In genomic region chr1:245645894-245646293, GRCh38 we compare ENCODE assay signal across 12 cellular contexts.
DNase-seq lines count a peak whose midpoint lies in the region; ATAC-seq and TF ChIP-seq lines count a peak whose summit lies in the region.
"Had no signal": no experiment of that assay in that cellular context is flagged by ENCODE, and none has a peak within 500 bp of the region (broad histone marks: within the 10 kb centered on the region; RNA-seq: fewer than 3 reads in every experiment).

No MANE protein-coding gene starts in this region.

- H3K4me2 ChIP-seq in OCI-LY3 (ENCODE audit: low read length) (peak overlapping the region; percentile 92), GM23248 (ENCODE audit: unreplicated experiment) (no peak overlapping the region)
- H3K4me2 ChIP-seq: BLaER1 treated with 17β-estradiol and CSF1 and Interleukin-3, amounts not matched to agents 10 nM and 100 nM had no signal

- H2AFZ ChIP-seq in OCI-LY3 (ENCODE audit: low read depth, low read length) (peak overlapping the region; percentile 1; the same call in 1 of the 2 replicates), GM23248 (no peak overlapping the region)

- no peaks in the 10 kb centered on the region for H3F3A ChIP-seq in GM23248 (ENCODE audit: insufficient read depth)

- TF ChIP-seq POLR2A in upper lobe of left lung (IDR thresholded peaks at IDR 0.05), result no peak

- POLR2A ChIA-PET in A673 (lab: Charles Lee; ENCODE audit: low non-redundant PET), result no interaction called here

- no peaks in the 10 kb centered on the region for H3K9me2 ChIP-seq in GM23248 (ENCODE audit: insufficient read depth)

- 77% methylated on average over 9 of the region's 9 CpGs for WGBS in upper lobe of left lung, 2 donors
- 46 to 47% methylated on average over 9 of the region's 9 CpGs for WGBS in GM23248 (ENCODE audit: low coverage in 1 of 2, low lambda C conversion rate in 2 of 2, missing lambda C conversion rate in 2 of 2), 2 experiments

- H3K27ac ChIP-seq in OCI-LY3 (ENCODE audit: low read length) (peak overlapping the region; percentile 95), A673 (ENCODE audit: low read depth, low read length, poor library complexity, severe bottlenecking) (no peak overlapping the region), upper lobe of left lung (no peak overlapping the region), GM23248 (no peak overlapping the region)
- H3K27ac ChIP-seq: BLaER1 treated with 17β-estradiol and CSF1 and Interleukin-3, amounts not matched to agents 10 nM and 100 nM; esophagus muscularis mucosa; prostate gland; suprapubic skin had no signal

- TF ChIP-seq CTCF in OCI-LY3 (IDR thresholded peaks at IDR 0.05; ENCODE audit: low read depth, low read length), result no peak
- no peak for TF ChIP-seq CTCF in A673 (conservative IDR thresholded peaks at IDR 0.05; ENCODE audit: low read depth, low read length)
- no peak for TF ChIP-seq CTCF in upper lobe of left lung (IDR thresholded peaks at IDR 0.05)

- CTCF ChIA-PET in A673 (lab: Charles Lee), result no interaction called here

- TF ChIP-seq EP300 in upper lobe of left lung (IDR thresholded peaks at IDR 0.05), result no peak

- H3K9ac ChIP-seq in OCI-LY3 (ENCODE audit: low read length), result peak overlapping the region; percentile 74
- no peak overlapping the region for H3K9ac ChIP-seq in GM23248
- H3K9ac ChIP-seq: BLaER1 treated with 17β-estradiol and CSF1 and Interleukin-3, amounts not matched to agents 10 nM and 100 nM had no signal

- H3K27me3 ChIP-seq in OCI-LY3 (ENCODE audit: low read depth, low read length), result no peaks in the 10 kb centered on the region
- peaks cover 15% of the 10 kb centered on the region for H3K27me3 ChIP-seq in A673 (replicated peaks; ENCODE audit: insufficient read depth, low read depth, low read length, poor library complexity)
- H3K27me3 ChIP-seq in upper lobe of left lung, result no peaks in the 10 kb centered on the region
- H3K27me3 ChIP-seq in GM23248 (replicated peaks; ENCODE audit: insufficient read depth), result no peaks in the 10 kb centered on the region
- H3K27me3 ChIP-seq: BLaER1 treated with 17β-estradiol and CSF1 and Interleukin-3, amounts not matched to agents 10 nM and 100 nM; esophagus muscularis mucosa; suprapubic skin had no signal

- H3K4me3 ChIP-seq in OCI-LY3 (ENCODE audit: low read length) (peak overlapping the region; percentile 76), A673 (ENCODE audit: low read depth, low read length, poor library complexity, severe bottlenecking) (no peak overlapping the region), upper lobe of left lung (no peak overlapping the region), GM23248 (no peak overlapping the region)
- H3K4me3 ChIP-seq: BLaER1 treated with 17β-estradiol and CSF1 and Interleukin-3, amounts not matched to agents 10 nM and 100 nM; esophagus muscularis mucosa; prostate gland; suprapubic skin had no signal

- H3K79me2 ChIP-seq in OCI-LY3 (ENCODE audit: low read length) (peaks cover 21% of the 10 kb centered on the region), GM23248 (ENCODE audit: insufficient read depth) (no peaks in the 10 kb centered on the region)

- H3K4me1 ChIP-seq in OCI-LY3 (ENCODE audit: low read length) (peaks cover 57% of the 10 kb centered on the region), A673 (ENCODE audit: insufficient read depth, low read length, poor library complexity, severe bottlenecking) (no peaks in the 10 kb centered on the region), upper lobe of left lung (no peaks in the 10 kb centered on the region), GM23248 (ENCODE audit: insufficient read depth) (no peaks in the 10 kb centered on the region)
- H3K4me1 ChIP-seq: BLaER1 treated with 17β-estradiol and CSF1 and Interleukin-3, amounts not matched to agents 10 nM and 100 nM; esophagus muscularis mucosa; prostate gland; suprapubic skin had no signal

- intact Hi-C loops in A673 (cut with micrococcal nuclease; ENCODE audit: unreplicated experiment), result no loop called here

- peak; percentile 50 for ATAC-seq in GM18499 (IDR thresholded peaks at IDR 0.05; ENCODE audit: insufficient read depth, unreplicated experiment)
- ATAC-seq in GM19372 (IDR thresholded peaks at IDR 0.05; ENCODE audit: low read depth, unreplicated experiment), result peak; percentile 42
- ATAC-seq in HG02870 (IDR thresholded peaks at IDR 0.05; ENCODE audit: unreplicated experiment), result peak; percentile 56
- ATAC-seq in upper lobe of left lung (ENCODE audit: low FRiP score in 2 of 2), result no peak

- H3K9me3 ChIP-seq in OCI-LY3 (ENCODE audit: insufficient read depth, low read length) (peaks cover 21% of the 10 kb centered on the region), A673 (ENCODE audit: low read depth, low read length, poor library complexity, severe bottlenecking) (peaks cover 11% of the 10 kb centered on the region), upper lobe of left lung (peaks cover 4 to 12% (median 11%) of the 10 kb centered on the region in 4 donors), GM23248 (ENCODE audit: low read depth) (no peaks in the 10 kb centered on the region)
- H3K9me3 ChIP-seq: prostate gland had no signal

- H4K20me1 ChIP-seq in OCI-LY3 (ENCODE audit: insufficient read depth, low read length) (no peaks in the 10 kb centered on the region), GM23248 (ENCODE audit: insufficient read depth) (no peaks in the 10 kb centered on the region)
- H4K20me1 ChIP-seq: BLaER1 treated with 17β-estradiol and CSF1 and Interleukin-3, amounts not matched to agents 10 nM and 100 nM had no signal

- DNase-seq in A673 (ENCODE audit: low spot score) (no peak), upper lobe of left lung (no peak), GM23248 (no peak), NCI-H446 treated with DMSO at 0.1 percent for 48 hours (lab: John Stamatoyannopoulos, UW) (no peak)

- in situ Hi-C loops in GM23248 (cut with MboI), result no loop called here

- BruUV-seq in A673 (replicated peaks; lab: Mats Ljungman, UMichigan), result no TSS peak

- H3K36me3 ChIP-seq in OCI-LY3 (replicated peaks; ENCODE audit: low read depth, low read length), result peaks cover 50% of the 10 kb centered on the region
- no peaks in the 10 kb centered on the region for H3K36me3 ChIP-seq in A673 (ENCODE audit: insufficient read depth, low read length, poor library complexity, severe bottlenecking)
- H3K36me3 ChIP-seq in upper lobe of left lung, result no peaks in the 10 kb centered on the region
- H3K36me3 ChIP-seq in GM23248 (ENCODE audit: low read depth), result no peaks in the 10 kb centered on the region; the same call in 1 of the 2 replicates
- H3K36me3 ChIP-seq: prostate gland, suprapubic skin had no signal

Comparison
In these comparisons a context has a peak if more than half of its experiments do, and no peak if none do; other contexts are left out.
1. ATAC-seq: peak in GM18499 (single experiment), GM19372 (single experiment) and HG02870 (single experiment); none in upper lobe of left lung (0 of 2).